ENCODE assay signal across 22 cellular contexts in genomic region chr1:43521716-43522115, GRCh38. TPM values are rescaled to one million over a fixed set of nuclear protein-coding genes. Genes with fewer than 3 reads are reported as not detected.
"Had no signal": no experiment of that assay in that cellular context is flagged by ENCODE, and none has a peak within 500 bp of the region (broad histone marks: within the 10 kb centered on the region; RNA-seq: fewer than 3 reads in every experiment).

No MANE protein-coding gene starts in this region.

- H3K27me3 ChIP-seq: body of pancreas, upper lobe of left lung had no signal

- DNase-seq: activated CD4-positive, alpha-beta T cell treated with anti-CD3 and anti-CD28 coated beads for 4 hours; activated CD4-positive, alpha-beta T cell treated with anti-CD3 and anti-CD28 coated beads, Interleukin-2, amount 50 U/mL, for 4 hours; activated naive CD4-positive, alpha-beta T cell; activated naive CD8-positive, alpha-beta T cell treated with anti-CD3 and anti-CD28 coated beads for 36 hours; activated T-cell treated with anti-CD3 and anti-CD28 coated beads for 4 hours; activated T-cell treated with anti-CD3 and anti-CD28 coated beads, Interleukin-2, amount 50 U/mL, for 72 hours; adrenal gland; body of pancreas; cerebellar nuclear complex; effector memory CD8-positive, alpha-beta T cell; hypothalamus; immature natural killer cell; kidney; naive B cell; right cardiac atrium; stimulated activated CD4-positive, alpha-beta T cell treated with anti-CD3 and anti-CD28 coated beads, Interleukin-4, amount 100 ng/mL, for 1 hour; T-helper 17 cell had no signal

- H3K36me3 ChIP-seq: adrenal gland, gastroesophageal sphincter, upper lobe of left lung had no signal

- H3K9me3 ChIP-seq: adrenal gland, body of pancreas, gastroesophageal sphincter, upper lobe of left lung had no signal

- H3K4me1 Mint-ChIP-seq: activated naive CD8-positive, alpha-beta T cell treated with anti-CD3 and anti-CD28 coated beads for 36 hours; immature natural killer cell; naive B cell had no signal

- H3K36me3 Mint-ChIP-seq: activated naive CD8-positive, alpha-beta T cell treated with anti-CD3 and anti-CD28 coated beads for 36 hours; immature natural killer cell; mesothelial cell of epicardium; naive B cell had no signal

- H3K4me3 Mint-ChIP-seq: activated naive CD8-positive, alpha-beta T cell treated with anti-CD3 and anti-CD28 coated beads for 36 hours; activated T-cell treated with anti-CD3 and anti-CD28 coated beads, Interleukin-2, amount 50 U/mL, for 72 hours; effector memory CD8-positive, alpha-beta T cell; immature natural killer cell; mesothelial cell of epicardium; naive B cell; stimulated activated naive CD8-positive, alpha-beta T cell treated with anti-CD3 and anti-CD28 coated beads, Interleukin-15, Interleukin-2, amounts not matched to agents 100 ng/mL and 50 ng/mL, for 24 hours; T-helper 17 cell had no signal

- H3K4me3 ChIP-seq: adrenal gland, body of pancreas, coronary artery, gastroesophageal sphincter, upper lobe of left lung had no signal

- H3K4me1 ChIP-seq: adrenal gland, gastroesophageal sphincter, upper lobe of left lung had no signal

- H3K9me3 Mint-ChIP-seq: activated naive CD8-positive, alpha-beta T cell treated with anti-CD3 and anti-CD28 coated beads for 36 hours; activated T-cell treated with anti-CD3 and anti-CD28 coated beads, Interleukin-2, amount 50 U/mL, for 72 hours; effector memory CD8-positive, alpha-beta T cell; naive B cell; stimulated activated naive CD8-positive, alpha-beta T cell treated with anti-CD3 and anti-CD28 coated beads, Interleukin-15, Interleukin-2, amounts not matched to agents 100 ng/mL and 50 ng/mL, for 24 hours had no signal

- H3K27ac ChIP-seq: adrenal gland, body of pancreas, coronary artery, gastroesophageal sphincter, upper lobe of left lung had no signal

- H3K27ac Mint-ChIP-seq: activated naive CD8-positive, alpha-beta T cell treated with anti-CD3 and anti-CD28 coated beads for 36 hours; activated T-cell treated with anti-CD3 and anti-CD28 coated beads, Interleukin-2, amount 50 U/mL, for 72 hours; effector memory CD8-positive, alpha-beta T cell; immature natural killer cell; mesothelial cell of epicardium; stimulated activated naive CD8-positive, alpha-beta T cell treated with anti-CD3 and anti-CD28 coated beads, Interleukin-15, Interleukin-2, amounts not matched to agents 100 ng/mL and 50 ng/mL, for 24 hours; T-helper 17 cell had no signal

RNA-seq across cellular contexts. Expression of gene PTPRF, which starts 9.0 kb away (rescaled TPM):
- polyA plus RNA-seq: immature natural killer cell had no signal
